32 cellular contexts compared by ENCODE assay signal in the genomic region with DNA sequence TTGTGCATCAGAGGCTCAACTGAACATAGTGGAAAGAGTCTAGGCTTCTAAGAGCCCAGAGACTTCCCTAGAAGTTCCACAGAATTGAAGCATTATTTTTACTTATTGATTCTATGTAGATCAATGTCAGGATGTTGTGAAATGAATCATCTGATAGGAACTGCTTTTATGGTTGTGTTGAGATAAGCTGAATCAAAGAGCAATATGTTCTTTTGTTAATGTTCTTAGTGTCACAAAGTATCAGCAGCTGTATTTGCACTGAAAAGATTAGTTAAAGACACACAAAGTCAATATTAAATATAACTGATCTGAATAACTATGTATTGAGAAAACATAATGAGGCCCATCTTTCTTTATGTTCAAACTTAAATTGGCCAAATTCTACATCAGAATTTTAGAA.
"Had no signal": no experiment of that assay in that cellular context is flagged by ENCODE, and none has a peak within 500 bp of the region (broad histone marks: within the 10 kb centered on the region; RNA-seq: fewer than 3 reads in every experiment).

No MANE protein-coding gene starts in this region.

- DNase-seq: Kasumi-1, KG1, MG63, NCI-H1048, NCI-H1092 treated with DMSO at 0.1 percent for 48 hours, NCI-H1105 treated with DMSO at 0.1 percent for 48 hours, NCI-H1417, NCI-H1436, NCI-H1694, NCI-H187, NCI-H1930, NCI-H2029 treated with DMSO at 0.1 percent for 48 hours, NCI-H2081 treated with DMSO at 0.1 percent for 48 hours, NCI-H2107, NCI-H2171, NCI-H226, NCI-H446 treated with DMSO at 0.1 percent for 48 hours, NCI-H510A, NCI-H524, NCI-H526, NCI-H69, NCI-H748 treated with DMSO at 0.1 percent for 48 hours, NCI-H82, PC-9, SHP77, SIG-M5, SJCRH30 had no signal

- ATAC-seq: Panc1, Right ventricle myocardium inferior, SK-N-SH treated with all-trans-retinoic acid at 6 μM for 48 hours had no signal

- H3K27ac ChIP-seq: PC-9, RWPE1, SJCRH30, SK-N-MC had no signal

- H3K9me3 ChIP-seq: MG63, SJCRH30 had no signal

- H3K27me3 ChIP-seq: MG63, SJCRH30 had no signal

- H3K4me2 ChIP-seq: PC-9 had no signal

- H3K36me3 ChIP-seq: MG63, SJCRH30 had no signal

- H3K4me1 ChIP-seq: SJCRH30 had no signal

- H2AFZ ChIP-seq: PC-9 had no signal

- H3K4me3 ChIP-seq: MG63, PC-9, SJCRH30, SK-N-MC had no signal
